18 cellular contexts compared by ENCODE assay signal in the genomic region with DNA sequence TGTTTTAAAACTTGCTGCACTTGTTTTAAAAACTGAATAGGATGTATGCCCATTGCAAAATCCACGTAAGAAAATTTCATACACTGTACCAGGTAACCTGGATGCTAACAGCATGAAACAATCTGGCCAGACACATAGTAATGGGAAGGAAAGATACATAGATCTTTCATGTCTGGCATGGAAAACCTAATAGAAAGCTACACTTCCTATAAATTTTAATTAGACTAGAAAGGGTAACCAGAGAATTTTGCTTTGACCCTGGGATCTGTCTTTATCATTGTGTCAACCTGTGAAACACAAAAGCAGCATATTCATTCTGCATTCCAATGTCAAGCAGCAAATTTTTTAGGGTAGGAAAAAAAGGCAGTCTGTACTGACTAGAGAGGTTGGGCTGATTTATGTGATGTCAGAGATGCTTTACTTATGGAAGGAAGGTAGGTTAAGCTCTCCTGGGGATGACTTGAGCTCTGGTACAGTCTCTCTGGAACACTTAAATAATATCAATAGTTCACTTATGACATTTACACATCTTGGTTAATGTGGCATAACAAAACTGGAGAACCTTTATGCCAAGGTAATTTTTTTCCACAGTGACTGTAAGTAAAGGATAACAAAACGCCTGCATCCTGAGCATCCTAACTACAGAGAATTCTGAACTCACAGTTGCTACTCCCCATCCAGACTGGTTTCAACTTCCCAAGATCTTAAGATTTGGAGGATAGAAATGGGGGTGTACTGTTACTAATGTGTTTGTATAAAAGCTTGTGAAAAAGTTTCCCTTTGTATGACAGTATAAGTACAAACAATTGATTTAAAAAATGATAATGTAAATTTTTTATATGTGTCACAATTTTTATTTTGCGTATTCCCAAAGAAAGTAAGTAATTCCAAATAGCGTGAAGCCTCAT. TPM values are rescaled to one million over a fixed set of nuclear protein-coding genes. Genes with fewer than 3 reads are reported as not detected.
DNase-seq lines count a peak whose midpoint lies in the region; ATAC-seq and TF ChIP-seq lines count a peak whose summit lies in the region.
"Had no signal": no experiment of that assay in that cellular context is flagged by ENCODE, and none has a peak within 500 bp of the region (broad histone marks: within the 10 kb centered on the region; RNA-seq: fewer than 3 reads in every experiment).

No MANE protein-coding gene starts in this region.

- H3K36me3 Mint-ChIP-seq in nephron progenitor cell (ENCODE audit: low read depth): no peaks in the 10 kb centered on the region
- H3K36me3 Mint-ChIP-seq: activated naive CD4-positive, alpha-beta T cell treated with anti-CD3 and anti-CD28 coated beads, Interleukin-2, amount 50 U/mL, for 72 hours had no signal

- H3K27me3 Mint-ChIP-seq in nephron progenitor cell (ENCODE audit: low read depth, poor library complexity): no peaks in the 10 kb centered on the region

- H3K9me3 ChIP-seq in esophagus muscularis mucosa: no peaks in the 10 kb centered on the region
- H3K9me3 ChIP-seq: heart right ventricle, left lung had no signal

- H3K27ac ChIP-seq in esophagus muscularis mucosa (replicated peaks in 1 of 4): peak overlapping the region in 2 of 4 donors; percentile 3 to 33

- no peaks in the 10 kb centered on the region for H3K36me3 ChIP-seq in esophagus muscularis mucosa
- H3K36me3 ChIP-seq: heart right ventricle, left lung had no signal

- WGBS in esophagus muscularis mucosa: 46% methylated on average over 4 of the region's 4 CpGs

- no peak for TF ChIP-seq EP300 in esophagus muscularis mucosa (IDR thresholded peaks at IDR 0.05)

- H3K4me1 Mint-ChIP-seq in nephron progenitor cell: peaks cover 49% of the 10 kb centered on the region
- H3K4me1 Mint-ChIP-seq: central memory CD8-positive, alpha-beta T cell had no signal

- peaks cover 20 to 40% (median 27%) of the 10 kb centered on the region in 4 donors for H3K4me1 ChIP-seq in esophagus muscularis mucosa

- intact Hi-C loops in esophagus muscularis mucosa (cut with DNase I): no loop called here

- peak overlapping the region; percentile 80 for H3K27ac Mint-ChIP-seq in nephron progenitor cell
- H3K27ac Mint-ChIP-seq: activated naive CD4-positive, alpha-beta T cell treated with anti-CD3 and anti-CD28 coated beads, Interleukin-2, amount 50 U/mL, for 72 hours had no signal

- DNase-seq in ACHN: peak; percentile 21
- DNase-seq in NCI-H69 (lab: John Stamatoyannopoulos, UW): peak; percentile 57
- DNase-seq in esophagus muscularis mucosa (ENCODE audit: extremely low spot score): peak; percentile 17
- DNase-seq in nephron progenitor cell: no peak
- DNase-seq in activated gamma-delta T cell (lab: John Stamatoyannopoulos, UW): no peak
- DNase-seq in activated naive CD4-positive, alpha-beta T cell treated with Interleukin-2 at 50 U/mL for 16 hours: no peak
- DNase-seq: activated CD8-positive, alpha-beta memory T cell treated with anti-CD3 and anti-CD28 coated beads, Interleukin-2, amount 50 U/mL, for 48 hours; erythroblast; KG1; stimulated activated naive CD8-positive, alpha-beta T cell treated with anti-CD3 and anti-CD28 coated beads, Interleukin-15, Interleukin-2, amounts not matched to agents 100 U/mL and 50 U/mL, for 24 hours; T-helper 2 cell had no signal

- TF ChIP-seq CTCF in esophagus muscularis mucosa (IDR thresholded peaks at IDR 0.05) (no peak), nephron progenitor cell (IDR thresholded peaks at IDR 0.05) (no peak)

- no peaks in the 10 kb centered on the region for H3K27me3 ChIP-seq in esophagus muscularis mucosa
- H3K27me3 ChIP-seq: heart right ventricle, left lung had no signal

- TF ChIP-seq POLR2A in esophagus muscularis mucosa (IDR thresholded peaks at IDR 0.05; ENCODE audit: low read depth): no peak

- H3K9me3 Mint-ChIP-seq in nephron progenitor cell: no peaks in the 10 kb centered on the region
- H3K9me3 Mint-ChIP-seq: activated naive CD4-positive, alpha-beta T cell treated with anti-CD3 and anti-CD28 coated beads, Interleukin-2, amount 50 U/mL, for 72 hours; central memory CD8-positive, alpha-beta T cell had no signal

- ATAC-seq in GM21723 (IDR thresholded peaks at IDR 0.05; ENCODE audit: unreplicated experiment) (no peak), HG03354 (IDR thresholded peaks at IDR 0.05; ENCODE audit: poor library complexity, severe bottlenecking, unreplicated experiment) (no peak)
- ATAC-seq: activated naive CD4-positive, alpha-beta T cell treated with anti-CD3 and anti-CD28 coated beads, Interleukin-2, amount 50 U/mL, for 72 hours had no signal

- no peak overlapping the region for H3K4me3 Mint-ChIP-seq in nephron progenitor cell
- H3K4me3 Mint-ChIP-seq: central memory CD8-positive, alpha-beta T cell had no signal

- in situ Hi-C loops in ACHN (cut with HindIII; ENCODE audit: low pct_ligation_motif_present, low pct_unique_long_range_greater_than_20kb, low sequenced_read_pairs): no loop called here

- no peak overlapping the region for H3K4me3 ChIP-seq in esophagus muscularis mucosa
- H3K4me3 ChIP-seq: heart right ventricle, left lung, skin epidermis had no signal

RNA-seq across cellular contexts. Expression of a gene that starts 44.7 kb away (rescaled TPM):
- 10 to 100 TPM; 14.0 to 25.3 (median 18.8) TPM for total RNA-seq in esophagus muscularis mucosa

RNA-seq across cellular contexts. Expression of a gene that starts 45.0 kb away (rescaled TPM):
- 10 to 100 TPM; 19.5 to 27.1 (median 25.7) TPM for total RNA-seq in esophagus muscularis mucosa

Comparison
In these comparisons a context has a peak if more than half of its experiments do, and no peak if none do; other contexts are left out.
1. DNase-seq: peak in ACHN (single experiment), NCI-H69 (single experiment) and esophagus muscularis mucosa (single experiment); none in nephron progenitor cell (single experiment), activated gamma-delta T cell (single experiment) and activated naive CD4-positive, alpha-beta T cell treated with Interleukin-2 at 50 U/mL for 16 hours (single experiment).